ENCODE assay signal across 11 cellular contexts in the genomic region with DNA sequence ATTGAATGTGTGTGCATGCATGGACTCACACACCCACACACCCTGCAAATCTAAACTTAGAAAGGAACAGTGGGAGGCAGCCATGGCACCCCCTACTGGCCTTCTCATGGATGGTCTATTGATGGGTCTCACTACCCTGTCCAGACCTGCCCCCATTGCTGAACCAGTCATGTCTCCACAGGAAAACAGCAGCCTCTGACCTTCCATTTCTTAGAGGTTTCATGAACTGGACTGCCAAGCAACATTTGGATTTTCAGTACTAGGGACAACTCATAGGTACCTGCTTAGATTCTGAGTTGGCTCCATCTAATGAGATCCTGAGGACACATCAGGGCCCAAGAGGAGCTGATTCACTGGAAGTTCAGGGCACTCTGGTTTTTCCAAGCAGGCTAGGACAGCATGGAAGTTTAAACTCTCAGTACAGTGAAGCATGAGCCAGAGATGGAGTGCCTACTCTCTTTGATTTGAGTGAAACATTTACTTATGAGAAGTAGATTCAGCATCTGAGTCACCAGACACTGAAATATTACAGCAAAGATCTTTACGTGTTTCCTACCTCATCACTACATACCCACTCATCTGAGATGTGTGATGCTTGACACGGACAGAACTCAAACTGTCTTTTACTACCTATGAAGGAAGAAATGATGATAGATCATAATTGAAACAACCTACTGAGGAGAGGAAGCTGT.
A peak's percentile ranks its signal among the peaks of the same experiment; 100 is the strongest.
DNase-seq lines count a peak whose midpoint lies in the region; ATAC-seq and TF ChIP-seq lines count a peak whose summit lies in the region.
"Had no signal": no experiment of that assay in that cellular context is flagged by ENCODE, and none has a peak within 500 bp of the region (broad histone marks: within the 10 kb centered on the region; RNA-seq: fewer than 3 reads in every experiment).

No MANE protein-coding gene starts in this region.

- H4K20me1 ChIP-seq in PC-3 (ENCODE audit: low read length): no peaks in the 10 kb centered on the region

- H3K4me1 Mint-ChIP-seq in activated CD4-positive, alpha-beta T cell treated with anti-CD3 and anti-CD28 coated beads, Interleukin-2, amount 10 ng/mL, durations not matched to agents 7 days and 5 days: peaks cover 18% of the 10 kb centered on the region
- H3K4me1 Mint-ChIP-seq in endodermal cell: peaks cover 10% of the 10 kb centered on the region
- H3K4me1 Mint-ChIP-seq in stimulated activated effector memory CD8-positive, alpha-beta T cell treated with anti-CD3 and anti-CD28 coated beads, Interleukin-12 subunit alpha, Interleukin-12 subunit beta, amount 100 ng/mL, for 72 hours: peaks cover 45% of the 10 kb centered on the region

- BruUV-seq in PC-3 (replicated peaks; lab: Mats Ljungman, UMichigan): no TSS peak

- no peak overlapping the region for H3K4me2 ChIP-seq in PC-3 (ENCODE audit: low read length)

- DNase-seq in activated CD4-positive, alpha-beta T cell treated with anti-CD3 and anti-CD28 coated beads for 4 hours: peak; percentile 19 to 30
- DNase-seq in activated CD4-positive, alpha-beta T cell treated with anti-CD3 and anti-CD28 coated beads, Interleukin-2, amount 10 ng/mL, durations not matched to agents 7 days and 5 days: no peak
- DNase-seq in PC-3: no peak
- DNase-seq in endodermal cell: no peak
- no peak for DNase-seq in stimulated activated effector memory CD8-positive, alpha-beta T cell treated with anti-CD3 and anti-CD28 coated beads, Interleukin-12 subunit alpha, Interleukin-12 subunit beta, amount 100 ng/mL, for 72 hours (ENCODE audit: low spot score in 2 of 2)
- DNase-seq in mucosa of descending colon: no peak
- DNase-seq in HPDE6-E6E7 (ENCODE audit: extremely low spot score): no peak
- DNase-seq: NCI-H187, retina had no signal

- ATAC-seq in PC-3: no peak
- ATAC-seq in stimulated activated effector memory CD8-positive, alpha-beta T cell treated with anti-CD3 and anti-CD28 coated beads, Interleukin-12 subunit alpha, Interleukin-12 subunit beta, amount 100 ng/mL, for 72 hours: peak; percentile 98
- no peak for ATAC-seq in HG02870 (IDR thresholded peaks at IDR 0.05; ENCODE audit: unreplicated experiment)
- ATAC-seq in mucosa of descending colon: no peak

- WGBS in endodermal cell (ENCODE audit: insufficient coverage in 1 of 2, insufficient read length in 1 of 2), 2 experiments: 88% methylated on average over 2 of the region's 2 CpGs; no CpG with 5 or more reads in 1 of the 2 experiments

- TF ChIP-seq CTCF in PC-3 (conservative IDR thresholded peaks at IDR 0.05; ENCODE audit: low read depth, low read length) (no peak; the same call in 1 of the 2 replicates), endodermal cell (conservative IDR thresholded peaks at IDR 0.05) (peak; percentile 39), mucosa of descending colon (IDR thresholded peaks at IDR 0.05) (no peak)

- H3K4me1 ChIP-seq in PC-3 (ENCODE audit: insufficient read depth, low read length) (peaks cover 24% of the 10 kb centered on the region), endodermal cell (ENCODE audit: control insufficient read depth, insufficient read depth, low read length) (no peaks in the 10 kb centered on the region), mucosa of descending colon (ENCODE audit: low read depth) (no peaks in the 10 kb centered on the region)

- H3K27me3 Mint-ChIP-seq in activated CD4-positive, alpha-beta T cell treated with anti-CD3 and anti-CD28 coated beads, Interleukin-2, amount 10 ng/mL, durations not matched to agents 7 days and 5 days: no peaks in the 10 kb centered on the region
- H3K27me3 Mint-ChIP-seq in endodermal cell (ENCODE audit: insufficient read depth): no peaks in the 10 kb centered on the region
- H3K27me3 Mint-ChIP-seq: brain had no signal

- H3K36me3 ChIP-seq in PC-3 (ENCODE audit: low read depth, low read length) (no peaks in the 10 kb centered on the region), endodermal cell (ENCODE audit: control insufficient read depth, insufficient read depth, low read length) (no peaks in the 10 kb centered on the region), mucosa of descending colon (ENCODE audit: low read depth) (no peaks in the 10 kb centered on the region)

- CTCF ChIA-PET in activated CD4-positive, alpha-beta T cell treated with anti-CD3 and anti-CD28 coated beads, Interleukin-2, amount 10 ng/mL, durations not matched to agents 7 days and 5 days (lab: Charles Lee): no interaction called here
- CTCF ChIA-PET in PC-3 (lab: Charles Lee): no interaction called here

- H3K79me2 ChIP-seq in PC-3 (ENCODE audit: low read length): no peaks in the 10 kb centered on the region

- no peak overlapping the region for H3K27ac Mint-ChIP-seq in activated CD4-positive, alpha-beta T cell treated with anti-CD3 and anti-CD28 coated beads, Interleukin-2, amount 10 ng/mL, durations not matched to agents 7 days and 5 days
- no peak overlapping the region for H3K27ac Mint-ChIP-seq in endodermal cell
- H3K27ac Mint-ChIP-seq in stimulated activated effector memory CD8-positive, alpha-beta T cell treated with anti-CD3 and anti-CD28 coated beads, Interleukin-12 subunit alpha, Interleukin-12 subunit beta, amount 100 ng/mL, for 72 hours: peak overlapping the region; percentile 86
- H3K27ac Mint-ChIP-seq: brain had no signal

- H3F3A ChIP-seq in PC-3 (ENCODE audit: low read length, unreplicated experiment): no peaks in the 10 kb centered on the region

- no peak overlapping the region for H2AFZ ChIP-seq in PC-3 (ENCODE audit: low read length)

- H3K4me3 ChIP-seq in PC-3 (ENCODE audit: low read length) (no peak overlapping the region), endodermal cell (ENCODE audit: low read length) (no peak overlapping the region), mucosa of descending colon (no peak overlapping the region)

- POLR2A ChIA-PET in activated CD4-positive, alpha-beta T cell treated with anti-CD3 and anti-CD28 coated beads, Interleukin-2, amount 10 ng/mL, durations not matched to agents 7 days and 5 days (lab: Charles Lee): no interaction called here
- POLR2A ChIA-PET in PC-3 (lab: Charles Lee; ENCODE audit: unreplicated experiment): no interaction called here

- H3K4me3 Mint-ChIP-seq in activated CD4-positive, alpha-beta T cell treated with anti-CD3 and anti-CD28 coated beads, Interleukin-2, amount 10 ng/mL, durations not matched to agents 7 days and 5 days: no peak overlapping the region
- H3K4me3 Mint-ChIP-seq in endodermal cell: no peak overlapping the region
- peak overlapping the region; percentile 10 for H3K4me3 Mint-ChIP-seq in stimulated activated effector memory CD8-positive, alpha-beta T cell treated with anti-CD3 and anti-CD28 coated beads, Interleukin-12 subunit alpha, Interleukin-12 subunit beta, amount 100 ng/mL, for 72 hours
- H3K4me3 Mint-ChIP-seq: brain had no signal

- H3K27me3 ChIP-seq in PC-3 (ENCODE audit: low read length) (no peaks in the 10 kb centered on the region), endodermal cell (ENCODE audit: control insufficient read depth, insufficient read depth, low read length, poor library complexity, severe bottlenecking) (no peaks in the 10 kb centered on the region)

- H3K9me2 ChIP-seq in PC-3 (replicated peaks; ENCODE audit: low read length): no peaks in the 10 kb centered on the region

- H3K9ac ChIP-seq in PC-3 (ENCODE audit: low read length) (no peak overlapping the region), endodermal cell (ENCODE audit: extremely low read depth, low read length, poor library complexity, severe bottlenecking) (no peak overlapping the region)

- intact Hi-C loops in PC-3 (cut with micrococcal nuclease) (loop anchor here (10.0 kb wide), 1 partner anchor 1239 kb away; no protein-coding TSS in a partner anchor), mucosa of descending colon (cut with DNase I, micrococcal nuclease) (no loop called here)

- peaks cover 22% of the 10 kb centered on the region for H3K36me3 Mint-ChIP-seq in activated CD4-positive, alpha-beta T cell treated with anti-CD3 and anti-CD28 coated beads, Interleukin-2, amount 10 ng/mL, durations not matched to agents 7 days and 5 days (ENCODE audit: low read depth)
- H3K36me3 Mint-ChIP-seq in endodermal cell (ENCODE audit: low read depth): peaks cover 6% of the 10 kb centered on the region
- H3K36me3 Mint-ChIP-seq in stimulated activated effector memory CD8-positive, alpha-beta T cell treated with anti-CD3 and anti-CD28 coated beads, Interleukin-12 subunit alpha, Interleukin-12 subunit beta, amount 100 ng/mL, for 72 hours: peaks cover 6% of the 10 kb centered on the region

- no peaks in the 10 kb centered on the region for H3K9me3 ChIP-seq in PC-3 (ENCODE audit: low read length)
- peaks cover 55% of the 10 kb centered on the region for H3K9me3 ChIP-seq in endodermal cell (ENCODE audit: control insufficient read depth, low read length)
- H3K9me3 ChIP-seq in mucosa of descending colon: peaks cover 14% of the 10 kb centered on the region

- peak overlapping the region; percentile 89 for H3K27ac ChIP-seq in PC-3 (ENCODE audit: low read length)
- H3K27ac ChIP-seq in endodermal cell (ENCODE audit: low read depth, low read length): no peak overlapping the region

- H3K9me3 Mint-ChIP-seq in activated CD4-positive, alpha-beta T cell treated with anti-CD3 and anti-CD28 coated beads, Interleukin-2, amount 10 ng/mL, durations not matched to agents 7 days and 5 days: peaks cover 31% of the 10 kb centered on the region
- H3K9me3 Mint-ChIP-seq in endodermal cell: peaks cover 30% of the 10 kb centered on the region
- peaks cover 17% of the 10 kb centered on the region for H3K9me3 Mint-ChIP-seq in stimulated activated effector memory CD8-positive, alpha-beta T cell treated with anti-CD3 and anti-CD28 coated beads, Interleukin-12 subunit alpha, Interleukin-12 subunit beta, amount 100 ng/mL, for 72 hours

Comparison
In these comparisons a context has a peak if more than half of its experiments do, and no peak if none do; other contexts are left out.
1. DNase-seq: peak in activated CD4-positive, alpha-beta T cell treated with anti-CD3 and anti-CD28 coated beads for 4 hours (2 of 2); none in activated CD4-positive, alpha-beta T cell treated with anti-CD3 and anti-CD28 coated beads, Interleukin-2, amount 10 ng/mL, durations not matched to agents 7 days and 5 days (single experiment), PC-3 (single experiment), endodermal cell (single experiment), stimulated activated effector memory CD8-positive, alpha-beta T cell treated with anti-CD3 and anti-CD28 coated beads, Interleukin-12 subunit alpha, Interleukin-12 subunit beta, amount 100 ng/mL, for 72 hours (0 of 2), mucosa of descending colon (0 of 3) and HPDE6-E6E7 (single experiment).